Comparison of ENCODE assay signal across 16 cellular contexts in genomic region chr4:153549401-153549800, GRCh38.
A peak's percentile ranks its signal among the peaks of the same experiment; 100 is the strongest.
DNase-seq lines count a peak whose midpoint lies in the region; ATAC-seq, FAIRE-seq and TF ChIP-seq lines count a peak whose summit lies in the region.
"Had no signal": no experiment of that assay in that cellular context is flagged by ENCODE, and none has a peak within 500 bp of the region (broad histone marks: within the 10 kb centered on the region; RNA-seq: fewer than 3 reads in every experiment).

No MANE protein-coding gene starts in this region.

- TF ChIP-seq CTCF in omental fat pad (IDR thresholded peaks at IDR 0.05), result no peak

- H3K27ac Mint-ChIP-seq in activated naive CD4-positive, alpha-beta T cell treated with anti-CD3 and anti-CD28 coated beads for 36 hours, result peak overlapping the region; percentile 24
- peak overlapping the region; percentile 65 for H3K27ac Mint-ChIP-seq in stimulated activated naive B cell treated with anti-CD40 and anti-IgM and Interleukin-4, amounts not matched to agents 10 μg/mL and 1 μg/mL and 100 μg/mL, for 72 hours
- H3K27ac Mint-ChIP-seq: progenitor cell of endocrine pancreas had no signal

- intact Hi-C loops in activated naive CD4-positive, alpha-beta T cell treated with anti-CD3 and anti-CD28 coated beads for 36 hours (cut with micrococcal nuclease), result no loop called here

- CTCF ChIA-PET in activated naive CD4-positive, alpha-beta T cell treated with anti-CD3 and anti-CD28 coated beads for 36 hours (lab: Charles Lee), result interaction anchor here (0.7 to 1.5 kb wide), 8 partner anchors 9 to 63 kb away, joined by 3 to 9 read pairs (median 4); no protein-coding TSS in a partner anchor

- peak; percentile 51 for FAIRE-seq in endometrium (lab: Jason Lieb, UNC)

- DNase-seq in activated naive CD4-positive, alpha-beta T cell treated with anti-CD3 and anti-CD28 coated beads for 36 hours, result no peak
- DNase-seq in activated naive CD4-positive, alpha-beta T cell (lab: John Stamatoyannopoulos, UW), result no peak
- DNase-seq in stimulated activated naive B cell treated with anti-CD40 and anti-IgM and Interleukin-4, amounts not matched to agents 10 μg/mL and 1 μg/mL and 100 μg/mL, for 72 hours, result no peak
- DNase-seq in NCI-H748 (lab: John Stamatoyannopoulos, UW; ENCODE audit: unreplicated experiment) (no peak), NCI-H1048 (lab: John Stamatoyannopoulos, UW) (no peak), omental fat pad (ENCODE audit: low spot score) (no peak)
- DNase-seq: activated gamma-delta T cell, GF-D8, hypothalamus, Karpas-422, NCI-H1436, NCI-H345, SHP77 had no signal

- no peak overlapping the region for H3K4me3 Mint-ChIP-seq in activated naive CD4-positive, alpha-beta T cell treated with anti-CD3 and anti-CD28 coated beads for 36 hours
- no peak overlapping the region for H3K4me3 Mint-ChIP-seq in stimulated activated naive B cell treated with anti-CD40 and anti-IgM and Interleukin-4, amounts not matched to agents 10 μg/mL and 1 μg/mL and 100 μg/mL, for 72 hours

- H3K4me1 Mint-ChIP-seq in activated naive CD4-positive, alpha-beta T cell treated with anti-CD3 and anti-CD28 coated beads for 36 hours (ENCODE audit: low read depth), result peaks cover 49% of the 10 kb centered on the region
- peaks cover 27 to 47% of the 10 kb centered on the region in 2 donors for H3K4me1 Mint-ChIP-seq in stimulated activated naive B cell treated with anti-CD40 and anti-IgM and Interleukin-4, amounts not matched to agents 10 μg/mL and 1 μg/mL and 100 μg/mL, for 72 hours

- no peaks in the 10 kb centered on the region for H3K27me3 Mint-ChIP-seq in activated naive CD4-positive, alpha-beta T cell treated with anti-CD3 and anti-CD28 coated beads for 36 hours (ENCODE audit: low read depth)
- H3K27me3 Mint-ChIP-seq in stimulated activated naive B cell treated with anti-CD40 and anti-IgM and Interleukin-4, amounts not matched to agents 10 μg/mL and 1 μg/mL and 100 μg/mL, for 72 hours, result no peaks in the 10 kb centered on the region
- H3K27me3 Mint-ChIP-seq: progenitor cell of endocrine pancreas had no signal

- peaks cover 16% of the 10 kb centered on the region for H3K36me3 Mint-ChIP-seq in activated naive CD4-positive, alpha-beta T cell treated with anti-CD3 and anti-CD28 coated beads for 36 hours (ENCODE audit: low read depth)
- H3K36me3 Mint-ChIP-seq in stimulated activated naive B cell treated with anti-CD40 and anti-IgM and Interleukin-4, amounts not matched to agents 10 μg/mL and 1 μg/mL and 100 μg/mL, for 72 hours, result peaks cover 8 to 20% of the 10 kb centered on the region in 2 donors

- no peaks in the 10 kb centered on the region for H3K9me3 Mint-ChIP-seq in activated naive CD4-positive, alpha-beta T cell treated with anti-CD3 and anti-CD28 coated beads for 36 hours
- no peaks in the 10 kb centered on the region for H3K9me3 Mint-ChIP-seq in stimulated activated naive B cell treated with anti-CD40 and anti-IgM and Interleukin-4, amounts not matched to agents 10 μg/mL and 1 μg/mL and 100 μg/mL, for 72 hours

- ATAC-seq in HG02885 (IDR thresholded peaks at IDR 0.05; ENCODE audit: poor library complexity, unreplicated experiment) (peak; percentile 78), omental fat pad (ENCODE audit: low FRiP score) (no peak)
- peak in 1 of 2 donors; percentile 41 for ATAC-seq in stimulated activated naive B cell treated with anti-CD40 and anti-IgM and Interleukin-4, amounts not matched to agents 10 μg/mL and 1 μg/mL and 100 μg/mL, for 72 hours (replicated peaks)
